ENCODE assay signal across 9 cellular contexts in genomic region chr6:890995-891394, GRCh38.
"Had no signal": no experiment of that assay in that cellular context is flagged by ENCODE, and none has a peak within 500 bp of the region (broad histone marks: within the 10 kb centered on the region; RNA-seq: fewer than 3 reads in every experiment).

No MANE protein-coding gene starts in this region.

- H2AFZ ChIP-seq: GM23248 had no signal

- FAIRE-seq: HTR-8/SVneo had no signal

- H3K9me3 ChIP-seq: HAP-1 had no signal

- H3K4me2 ChIP-seq: KMS-11 had no signal

- ATAC-seq: HCT116 had no signal

- H3K36me3 ChIP-seq: HAP-1 had no signal

- H3K4me3 ChIP-seq: GM23248, HAP-1 had no signal

- H3K27ac ChIP-seq: GM23248, KMS-11 had no signal

- H3K9ac ChIP-seq: GM23248, KMS-11 had no signal

- H3K4me1 ChIP-seq: HAP-1 had no signal

- DNase-seq: GM23248, GOT3, H7, HFFc6, KBM-7 had no signal
